8 cellular contexts compared by ENCODE assay signal in the genomic region with DNA sequence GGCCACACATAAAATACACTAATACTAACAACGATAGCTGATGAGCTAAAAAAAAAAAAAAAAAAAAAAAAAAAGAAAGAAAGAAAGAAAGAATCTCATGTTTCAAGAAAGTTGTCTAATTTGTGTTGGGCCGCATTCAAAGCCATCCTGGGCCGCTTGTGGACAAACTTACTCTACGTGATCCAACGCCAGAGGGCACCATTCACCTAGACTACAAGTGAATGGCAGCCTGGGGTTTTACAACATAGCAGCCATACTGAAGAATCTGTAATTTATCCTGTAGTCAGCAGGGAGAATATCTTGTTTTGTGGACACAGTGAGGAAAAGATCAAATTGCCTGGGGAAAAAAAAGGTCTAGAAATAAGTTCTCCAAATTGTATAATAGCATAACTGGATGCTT. TPM values are rescaled to one million over a fixed set of nuclear protein-coding genes. Genes with fewer than 3 reads are reported as not detected.
A peak's percentile ranks its signal among the peaks of the same experiment; 100 is the strongest.
DNase-seq lines count a peak whose midpoint lies in the region; ATAC-seq, FAIRE-seq and TF ChIP-seq lines count a peak whose summit lies in the region.

No MANE protein-coding gene starts in this region.

- no peak for FAIRE-seq in urothelium cell line (lab: Jason Lieb, UNC)

- peaks cover 3 to 23% (median 17%) of the 10 kb centered on the region in 8 donors for H3K9me3 Mint-ChIP-seq in CD4-positive, alpha-beta memory T cell
- H3K9me3 Mint-ChIP-seq in activated CD4-positive, alpha-beta memory T cell treated with anti-CD3 and anti-CD28 coated beads for 36 hours, result peaks cover 13% of the 10 kb centered on the region

- peak; percentile 47 for ATAC-seq in GM19463 (IDR thresholded peaks at IDR 0.05; ENCODE audit: unreplicated experiment)

- intact Hi-C loops in CD4-positive, alpha-beta memory T cell (cut with micrococcal nuclease), result loop anchor here (1.0 kb wide), 1 partner anchor 68 kb away; no protein-coding TSS in a partner anchor
- intact Hi-C loops in activated CD4-positive, alpha-beta memory T cell treated with anti-CD3 and anti-CD28 coated beads for 36 hours (cut with micrococcal nuclease), result loop anchor here (1.0 kb wide), 1 partner anchor 68 kb away; no protein-coding TSS in a partner anchor

- peak; percentile 77 for TF ChIP-seq CTCF in epithelial cell of proximal tubule (conservative IDR thresholded peaks at IDR 0.05; ENCODE audit: low read depth, low read length)
- peak; percentile 59 for TF ChIP-seq CTCF in neural cell (IDR thresholded peaks at IDR 0.05; ENCODE audit: poor library complexity, severe bottlenecking)

- TF ChIP-seq EP300 in neural cell (conservative IDR thresholded peaks at IDR 0.05; ENCODE audit: poor library complexity, severe bottlenecking), result no peak

- POLR2A ChIA-PET in CD4-positive, alpha-beta memory T cell (lab: Charles Lee; ENCODE audit: partially characterized antibody), result interaction anchor here (0.6 kb wide), 1 partner anchor 20 kb away, joined by 3 read pairs; no protein-coding TSS in a partner anchor
- POLR2A ChIA-PET in activated CD4-positive, alpha-beta memory T cell treated with anti-CD3 and anti-CD28 coated beads for 36 hours (lab: Charles Lee), result no interaction called here

- no peak overlapping the region for H3K4me2 ChIP-seq in neural cell (ENCODE audit: low read length)

- no peak overlapping the region for H3K4me3 ChIP-seq in CD4-positive, alpha-beta memory T cell (ENCODE audit: low read length in 2 of 2)
- no peak overlapping the region for H3K4me3 ChIP-seq in epithelial cell of proximal tubule (ENCODE audit: low read depth, low read length)
- H3K4me3 ChIP-seq in neural cell (ENCODE audit: low read length), result no peak overlapping the region

- no peak overlapping the region for H3K27ac ChIP-seq in CD4-positive, alpha-beta memory T cell (ENCODE audit: low read depth, low read length)
- H3K27ac ChIP-seq in neural cell (ENCODE audit: low read length), result no peak overlapping the region

- H2AFZ ChIP-seq in neural cell (ENCODE audit: low read depth, low read length), result no peak overlapping the region

- peaks cover 0 to 5% of the 10 kb centered on the region in 2 donors for H3K9me3 ChIP-seq in CD4-positive, alpha-beta memory T cell (ENCODE audit: control insufficient read depth in 1 of 2, low read length in 2 of 2)
- H3K9me3 ChIP-seq in neural cell (ENCODE audit: low read length), result no peaks in the 10 kb centered on the region

- H3K4me1 ChIP-seq in CD4-positive, alpha-beta memory T cell (ENCODE audit: insufficient read depth, low read length), result no peaks in the 10 kb centered on the region

- H3K27me3 ChIP-seq in CD4-positive, alpha-beta memory T cell (ENCODE audit: insufficient read depth, low read length), result no peaks in the 10 kb centered on the region
- no peaks in the 10 kb centered on the region for H3K27me3 ChIP-seq in neural cell (ENCODE audit: insufficient read depth, low read depth, low read length)

- no peaks in the 10 kb centered on the region for H4K20me1 ChIP-seq in neural cell (ENCODE audit: insufficient read depth)

- peak in 4 of 5 donors; percentile 8 to 27 (median 13) for DNase-seq in CD4-positive, alpha-beta memory T cell
- DNase-seq in NCI-H2029 treated with DMSO at 0.1 percent for 48 hours (lab: John Stamatoyannopoulos, UW), result peak; percentile 75
- peak; percentile 49 for DNase-seq in activated CD4-positive, alpha-beta memory T cell treated with anti-CD3 and anti-CD28 coated beads for 36 hours
- peak; percentile 32 for DNase-seq in epithelial cell of proximal tubule (ENCODE audit: low read depth)
- peak; percentile 36 for DNase-seq in urothelium cell line (ENCODE audit: low spot score)
- DNase-seq in cerebellar nuclear complex (lab: John Stamatoyannopoulos, UW), result no peak

- peak; percentile 60 for TF ChIP-seq RAD21 in neural cell (conservative IDR thresholded peaks at IDR 0.05)

- H3K36me3 ChIP-seq in CD4-positive, alpha-beta memory T cell (ENCODE audit: insufficient read depth, low read length), result no peaks in the 10 kb centered on the region
- peaks cover 4% of the 10 kb centered on the region for H3K36me3 ChIP-seq in neural cell (ENCODE audit: insufficient read depth, low read length)

- no peaks in the 10 kb centered on the region for H3F3A ChIP-seq in neural cell (ENCODE audit: insufficient read depth, low read length, poor library complexity, severe bottlenecking)

- peaks cover 15 to 21% of the 10 kb centered on the region in 2 donors for H3K36me3 Mint-ChIP-seq in CD4-positive, alpha-beta memory T cell
- H3K36me3 Mint-ChIP-seq in activated CD4-positive, alpha-beta memory T cell treated with anti-CD3 and anti-CD28 coated beads for 36 hours, result peaks cover 15% of the 10 kb centered on the region

- H3K27ac Mint-ChIP-seq in CD4-positive, alpha-beta memory T cell, result no peak overlapping the region
- H3K27ac Mint-ChIP-seq in activated CD4-positive, alpha-beta memory T cell treated with anti-CD3 and anti-CD28 coated beads for 36 hours, result no peak overlapping the region

- H3K9ac ChIP-seq in neural cell (ENCODE audit: low read length), result no peak overlapping the region

- H3K9me2 ChIP-seq in neural cell (ENCODE audit: insufficient read depth, low read length), result no peaks in the 10 kb centered on the region

- no peaks in the 10 kb centered on the region for H3K27me3 Mint-ChIP-seq in CD4-positive, alpha-beta memory T cell
- H3K27me3 Mint-ChIP-seq in activated CD4-positive, alpha-beta memory T cell treated with anti-CD3 and anti-CD28 coated beads for 36 hours, result no peaks in the 10 kb centered on the region

- no peak overlapping the region for H3K4me3 Mint-ChIP-seq in CD4-positive, alpha-beta memory T cell
- no peak overlapping the region for H3K4me3 Mint-ChIP-seq in activated CD4-positive, alpha-beta memory T cell treated with anti-CD3 and anti-CD28 coated beads for 36 hours

- no peaks in the 10 kb centered on the region for H3K79me2 ChIP-seq in neural cell (replicated peaks; ENCODE audit: insufficient read depth, low read length)

- no peaks in the 10 kb centered on the region for H3K4me1 Mint-ChIP-seq in CD4-positive, alpha-beta memory T cell
- no peaks in the 10 kb centered on the region for H3K4me1 Mint-ChIP-seq in activated CD4-positive, alpha-beta memory T cell treated with anti-CD3 and anti-CD28 coated beads for 36 hours (ENCODE audit: low read depth)

- CTCF ChIA-PET in CD4-positive, alpha-beta memory T cell (lab: Charles Lee; ENCODE audit: partially characterized antibody), result interaction anchor here (1.3 to 3.1 kb wide), 3 partner anchors 62 to 67 kb away, joined by 3 to 28 read pairs (median 5); no protein-coding TSS in a partner anchor
- CTCF ChIA-PET in activated CD4-positive, alpha-beta memory T cell treated with anti-CD3 and anti-CD28 coated beads for 36 hours (lab: Charles Lee), result interaction anchor here (7.0 kb wide), 1 partner anchor 67 kb away, joined by 69 read pairs; no protein-coding TSS in a partner anchor

TF ChIP-seq in neural cell, 6 proteins besides CTCF, POLR2A, EP300 and RAD21:
- TF ChIP-seq TAF1 (IDR thresholded peaks at IDR 0.05; ENCODE audit: low read depth) (no peak), MXI1 (conservative IDR thresholded peaks at IDR 0.05; ENCODE audit: poor library complexity, severe bottlenecking) (no peak), SMC3 (conservative IDR thresholded peaks at IDR 0.05; ENCODE audit: poor library complexity) (peak; percentile 68), POLR2AphosphoS5 (IDR thresholded peaks at IDR 0.05) (no peak), EZH2 (IDR thresholded peaks at IDR 0.05; ENCODE audit: borderline replicate concordance, insufficient read depth, low read length, poor library complexity, severe bottlenecking) (no peak)
- TF ChIP-seq, protein P1, sequence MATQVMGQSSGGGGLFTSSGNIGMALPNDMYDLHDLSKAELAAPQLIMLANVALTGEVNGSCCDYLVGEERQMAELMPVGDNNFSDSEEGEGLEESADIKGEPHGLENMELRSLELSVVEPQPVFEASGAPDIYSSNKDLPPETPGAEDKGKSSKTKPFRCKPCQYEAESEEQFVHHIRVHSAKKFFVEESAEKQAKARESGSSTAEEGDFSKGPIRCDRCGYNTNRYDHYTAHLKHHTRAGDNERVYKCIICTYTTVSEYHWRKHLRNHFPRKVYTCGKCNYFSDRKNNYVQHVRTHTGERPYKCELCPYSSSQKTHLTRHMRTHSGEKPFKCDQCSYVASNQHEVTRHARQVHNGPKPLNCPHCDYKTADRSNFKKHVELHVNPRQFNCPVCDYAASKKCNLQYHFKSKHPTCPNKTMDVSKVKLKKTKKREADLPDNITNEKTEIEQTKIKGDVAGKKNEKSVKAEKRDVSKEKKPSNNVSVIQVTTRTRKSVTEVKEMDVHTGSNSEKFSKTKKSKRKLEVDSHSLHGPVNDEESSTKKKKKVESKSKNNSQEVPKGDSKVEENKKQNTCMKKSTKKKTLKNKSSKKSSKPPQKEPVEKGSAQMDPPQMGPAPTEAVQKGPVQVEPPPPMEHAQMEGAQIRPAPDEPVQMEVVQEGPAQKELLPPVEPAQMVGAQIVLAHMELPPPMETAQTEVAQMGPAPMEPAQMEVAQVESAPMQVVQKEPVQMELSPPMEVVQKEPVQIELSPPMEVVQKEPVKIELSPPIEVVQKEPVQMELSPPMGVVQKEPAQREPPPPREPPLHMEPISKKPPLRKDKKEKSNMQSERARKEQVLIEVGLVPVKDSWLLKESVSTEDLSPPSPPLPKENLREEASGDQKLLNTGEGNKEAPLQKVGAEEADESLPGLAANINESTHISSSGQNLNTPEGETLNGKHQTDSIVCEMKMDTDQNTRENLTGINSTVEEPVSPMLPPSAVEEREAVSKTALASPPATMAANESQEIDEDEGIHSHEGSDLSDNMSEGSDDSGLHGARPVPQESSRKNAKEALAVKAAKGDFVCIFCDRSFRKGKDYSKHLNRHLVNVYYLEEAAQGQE (IDR thresholded peaks at IDR 0.05; ENCODE audit: borderline replicate concordance), result no peak
TF ChIP-seq in neural cell: peak in this region for 1.

RNA-seq across cellular contexts. Expression of a gene that starts 47.0 kb away (rescaled TPM):
- total RNA-seq in CD4-positive, alpha-beta memory T cell, result under 1 TPM; 0.20 to 0.28 TPM
- polyA plus RNA-seq in CD4-positive, alpha-beta memory T cell, result under 1 TPM in 1 of 2 donors, not detected in 1; 0.59 TPM
- under 1 TPM; 0.57 to 0.68 TPM for total RNA-seq in activated CD4-positive, alpha-beta memory T cell treated with anti-CD3 and anti-CD28 coated beads for 36 hours
- total RNA-seq in epithelial cell of proximal tubule, result 4.3 and 4.6 TPM in 2 replicates
- polyA plus RNA-seq in neural cell, result not detected in 2 replicates
- polyA minus RNA-seq in neural cell, result not detected in 2 replicates

Comparison
In these comparisons a context has a peak if more than half of its experiments do, and no peak if none do; other contexts are left out.
1. DNase-seq: peak in CD4-positive, alpha-beta memory T cell (4 of 5), NCI-H2029 treated with DMSO at 0.1 percent for 48 hours (single experiment), activated CD4-positive, alpha-beta memory T cell treated with anti-CD3 and anti-CD28 coated beads for 36 hours (single experiment), epithelial cell of proximal tubule (single experiment) and urothelium cell line (single experiment); none in cerebellar nuclear complex (0 of 2).